In the genomic region with DNA sequence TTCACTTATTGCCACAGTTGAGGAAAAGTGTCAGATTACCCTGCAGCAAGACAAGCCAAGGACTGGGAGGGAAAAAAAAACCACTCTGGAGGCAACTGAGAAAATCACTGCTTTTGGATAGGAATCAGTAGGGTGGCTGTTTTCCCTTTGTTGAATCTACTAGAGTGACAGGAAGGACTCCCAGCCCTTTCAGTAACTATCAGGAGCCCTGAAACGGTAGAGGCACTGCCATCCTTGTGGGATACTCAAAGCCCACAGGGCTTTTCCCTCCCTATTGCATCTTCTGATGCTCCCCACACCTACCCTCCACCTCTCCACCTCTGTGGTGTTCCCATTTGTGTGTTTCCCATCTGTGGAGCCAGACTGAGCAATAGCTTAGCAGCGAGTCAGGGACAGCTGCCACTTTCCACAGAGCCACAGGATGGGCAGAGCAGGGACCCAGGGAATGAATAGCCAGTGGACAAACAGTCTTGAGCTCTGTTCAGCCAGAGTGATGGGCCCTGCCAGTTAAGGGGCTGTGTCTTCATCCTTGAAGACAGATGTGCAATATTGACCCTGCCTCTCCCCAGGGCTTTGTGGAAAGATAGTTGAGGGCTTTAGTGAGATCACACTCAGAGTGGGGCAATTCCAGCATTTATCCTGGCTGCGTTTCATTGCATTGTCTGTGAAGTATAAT, we compare ENCODE assay signal across 13 cellular contexts. TPM values are rescaled to one million over a fixed set of nuclear protein-coding genes. Genes with fewer than 3 reads are reported as not detected.
A peak's percentile ranks its signal among the peaks of the same experiment; 100 is the strongest.
DNase-seq lines count a peak whose midpoint lies in the region; ATAC-seq and TF ChIP-seq lines count a peak whose summit lies in the region.
"Had no signal": no experiment of that assay in that cellular context is flagged by ENCODE, and none has a peak within 500 bp of the region (broad histone marks: within the 10 kb centered on the region; RNA-seq: fewer than 3 reads in every experiment).

No MANE protein-coding gene starts in this region.

- peaks cover 16% of the 10 kb centered on the region for H3K4me1 ChIP-seq in iPS-15b (ENCODE audit: control insufficient read depth, insufficient read depth, low read length)
- peaks cover 0 to 10% (median 6%) of the 10 kb centered on the region in 4 donors for H3K4me1 ChIP-seq in tibial nerve
- H3K4me1 ChIP-seq: BE2C had no signal

- peak overlapping the region; percentile 0 for H3K9ac ChIP-seq in iPS-15b (ENCODE audit: low read depth, low read length)

- H3K27me3 ChIP-seq in iPS-15b (ENCODE audit: control insufficient read depth, insufficient read depth, low read length) (no peaks in the 10 kb centered on the region), tibial nerve (no peaks in the 10 kb centered on the region)
- H3K27me3 ChIP-seq: BE2C had no signal

- H3K9me3 Mint-ChIP-seq in activated naive CD8-positive, alpha-beta T cell (ENCODE audit: low read depth) = no peaks in the 10 kb centered on the region
- H3K9me3 Mint-ChIP-seq in activated naive CD8-positive, alpha-beta T cell treated with anti-CD3 and anti-CD28 coated beads for 36 hours = peaks cover 8% of the 10 kb centered on the region
- no peaks in the 10 kb centered on the region for H3K9me3 Mint-ChIP-seq in activated naive CD4-positive, alpha-beta T cell treated with anti-CD3 and anti-CD28 coated beads, Interleukin-2, amount 50 U/mL, for 72 hours

- peaks cover 3% of the 10 kb centered on the region for H3K9me3 ChIP-seq in iPS-15b (ENCODE audit: control insufficient read depth, insufficient read depth, low read length)
- no peaks in the 10 kb centered on the region for H3K9me3 ChIP-seq in tibial nerve
- H3K9me3 ChIP-seq: BE2C had no signal

- H3K36me3 Mint-ChIP-seq in activated naive CD8-positive, alpha-beta T cell = peaks cover 5% of the 10 kb centered on the region
- H3K36me3 Mint-ChIP-seq in activated naive CD8-positive, alpha-beta T cell treated with anti-CD3 and anti-CD28 coated beads for 36 hours = peaks cover 54% of the 10 kb centered on the region
- peaks cover 20 to 48% of the 10 kb centered on the region in 2 donors for H3K36me3 Mint-ChIP-seq in activated naive CD4-positive, alpha-beta T cell treated with anti-CD3 and anti-CD28 coated beads, Interleukin-2, amount 50 U/mL, for 72 hours

- no peak overlapping the region for H3K4me3 ChIP-seq in iPS-15b (ENCODE audit: low read depth, low read length)
- no peak overlapping the region for H3K4me3 ChIP-seq in tibial nerve

- WGBS in tibial nerve, 2 donors = 72 to 75% methylated on average over 3 of the region's 3 CpGs

- DNase-seq in activated naive CD8-positive, alpha-beta T cell treated with anti-CD3 and anti-CD28 coated beads for 36 hours = no peak
- DNase-seq in activated naive CD4-positive, alpha-beta T cell treated with anti-CD3 and anti-CD28 coated beads, Interleukin-2, amount 50 U/mL, for 72 hours (ENCODE audit: low spot score in 2 of 2) = no peak
- DNase-seq in stromal cell of bone marrow (ENCODE audit: low read depth) = peak; percentile 45
- DNase-seq in D341Med (ENCODE audit: low spot score) = no peak
- no peak for DNase-seq in tibial nerve (ENCODE audit: low spot score in 2 of 2)
- DNase-seq: activated CD8-positive, alpha-beta memory T cell treated with anti-CD3 and anti-CD28 coated beads, Interleukin-2, amount 10 ng/mL, durations not matched to agents 7 days and 5 days; BE2C; central memory CD4-positive, alpha-beta T cell; NCI-H1092; T-helper 1 cell had no signal

- no peak for TF ChIP-seq EP300 in tibial nerve (IDR thresholded peaks at IDR 0.05)

- no peak for TF ChIP-seq CTCF in tibial nerve (IDR thresholded peaks at IDR 0.05)

- no peak overlapping the region for H3K4me3 Mint-ChIP-seq in activated naive CD8-positive, alpha-beta T cell
- no peak overlapping the region for H3K4me3 Mint-ChIP-seq in activated naive CD8-positive, alpha-beta T cell treated with anti-CD3 and anti-CD28 coated beads for 36 hours
- H3K4me3 Mint-ChIP-seq: activated CD8-positive, alpha-beta memory T cell treated with anti-CD3 and anti-CD28 coated beads, Interleukin-2, amount 10 ng/mL, durations not matched to agents 7 days and 5 days had no signal

- no peak overlapping the region for H3K27ac ChIP-seq in tibial nerve

- no peak for ATAC-seq in activated naive CD4-positive, alpha-beta T cell treated with anti-CD3 and anti-CD28 coated beads, Interleukin-2, amount 50 U/mL, for 72 hours
- ATAC-seq in HG03280 (IDR thresholded peaks at IDR 0.05; ENCODE audit: unreplicated experiment) = no peak
- ATAC-seq: activated CD8-positive, alpha-beta memory T cell treated with anti-CD3 and anti-CD28 coated beads, Interleukin-2, amount 10 ng/mL, durations not matched to agents 7 days and 5 days had no signal

- H3K4me1 Mint-ChIP-seq in activated naive CD8-positive, alpha-beta T cell (ENCODE audit: low read depth) = peaks cover 68% of the 10 kb centered on the region
- H3K4me1 Mint-ChIP-seq in activated naive CD8-positive, alpha-beta T cell treated with anti-CD3 and anti-CD28 coated beads for 36 hours = peaks cover 55% of the 10 kb centered on the region

- H3K36me3 ChIP-seq in iPS-15b (ENCODE audit: control insufficient read depth, insufficient read depth, low read length) (peaks cover 3% of the 10 kb centered on the region), tibial nerve (peaks cover 0 to 66% (median 0%) of the 10 kb centered on the region in 3 donors)
- H3K36me3 ChIP-seq: BE2C had no signal

- no peaks in the 10 kb centered on the region for H3K27me3 Mint-ChIP-seq in activated naive CD8-positive, alpha-beta T cell
- no peaks in the 10 kb centered on the region for H3K27me3 Mint-ChIP-seq in activated naive CD8-positive, alpha-beta T cell treated with anti-CD3 and anti-CD28 coated beads for 36 hours
- H3K27me3 Mint-ChIP-seq: activated CD8-positive, alpha-beta memory T cell treated with anti-CD3 and anti-CD28 coated beads, Interleukin-2, amount 10 ng/mL, durations not matched to agents 7 days and 5 days had no signal

- peak overlapping the region; percentile 89 for H3K27ac Mint-ChIP-seq in activated naive CD8-positive, alpha-beta T cell
- H3K27ac Mint-ChIP-seq in activated naive CD8-positive, alpha-beta T cell treated with anti-CD3 and anti-CD28 coated beads for 36 hours = no peak overlapping the region
- H3K27ac Mint-ChIP-seq in activated naive CD4-positive, alpha-beta T cell treated with anti-CD3 and anti-CD28 coated beads, Interleukin-2, amount 50 U/mL, for 72 hours = peak overlapping the region; percentile 17 to 62
- H3K27ac Mint-ChIP-seq: activated CD8-positive, alpha-beta memory T cell treated with anti-CD3 and anti-CD28 coated beads, Interleukin-2, amount 10 ng/mL, durations not matched to agents 7 days and 5 days had no signal

- no peak for TF ChIP-seq POLR2A in tibial nerve (IDR thresholded peaks at IDR 0.05)

RNA-seq across cellular contexts. Expression of a gene that starts 13.9 kb away (rescaled TPM):
- total RNA-seq in activated naive CD8-positive, alpha-beta T cell treated with anti-CD3 and anti-CD28 coated beads for 36 hours = 10 to 100 TPM; 39.1 to 41.4 TPM
- total RNA-seq in activated naive CD4-positive, alpha-beta T cell treated with anti-CD3 and anti-CD28 coated beads, Interleukin-2, amount 50 U/mL, for 72 hours = 10 to 100 TPM; 23.7 to 24.7 TPM
- 10 to 100 TPM in 3 of 4 donors, 1 to 10 TPM in 1; 8.7 to 23.7 (median 17.5) TPM for total RNA-seq in tibial nerve

RNA-seq across cellular contexts. Expression of a gene that starts 24.5 kb away (rescaled TPM):
- 10 to 100 TPM; 43.0 to 45.2 TPM for total RNA-seq in activated naive CD8-positive, alpha-beta T cell treated with anti-CD3 and anti-CD28 coated beads for 36 hours
- 10 to 100 TPM; 32.7 to 46.1 TPM for total RNA-seq in activated naive CD4-positive, alpha-beta T cell treated with anti-CD3 and anti-CD28 coated beads, Interleukin-2, amount 50 U/mL, for 72 hours
- total RNA-seq in tibial nerve = 10 to 100 TPM; 40.4 to 51.4 (median 49.6) TPM
